Comparison of ENCODE assay signal across 1 cellular context in genomic region chr3:142127941-142128658, GRCh38.
TF ChIP-seq lines count a peak whose summit lies in the region.

No MANE protein-coding gene starts in this region.

TF ChIP-seq in K562, 482 proteins besides CTCF, POLR2A, EP300 and RAD21:
- no peak for TF ChIP-seq CEBPZ (IDR thresholded peaks at IDR 0.05; ENCODE audit: borderline replicate concordance, low read depth, low read length)
- TF ChIP-seq SPI1 (IDR thresholded peaks at IDR 0.05; ENCODE audit: borderline replicate concordance, low read depth, low read length) = no peak
- no peak for TF ChIP-seq KLF6 (CRISPR knock-in tag; IDR thresholded peaks at IDR 0.05; ENCODE audit: borderline replicate concordance)
- TF ChIP-seq ELF1 (tag; IDR thresholded peaks at IDR 0.05) = no peak
- no peak for TF ChIP-seq ELK3 (CRISPR knock-in tag; IDR thresholded peaks at IDR 0.05)
- TF ChIP-seq E2F1 (CRISPR knock-in tag; IDR thresholded peaks at IDR 0.05) = no peak
- TF ChIP-seq CBX5 (IDR thresholded peaks at IDR 0.05; ENCODE audit: borderline replicate concordance, low read depth) = no peak
- no peak for TF ChIP-seq TSHZ1 (CRISPR knock-in tag; IDR thresholded peaks at IDR 0.05)
- no peak for TF ChIP-seq ZNF280A (IDR thresholded peaks at IDR 0.05; ENCODE audit: low read depth, partially characterized antibody)
- TF ChIP-seq MAZ (CRISPR knock-in tag; conservative IDR thresholded peaks at IDR 0.05 in 1 of 2, IDR thresholded peaks at IDR 0.05 in 1 of 2) = no peak
- TF ChIP-seq CSDE1 (IDR thresholded peaks at IDR 0.05) = no peak
- TF ChIP-seq USF2 (CRISPR knock-in tag; IDR thresholded peaks at IDR 0.05) = no peak
- no peak for TF ChIP-seq PPARD (CRISPR knock-in tag; IDR thresholded peaks at IDR 0.05)
- TF ChIP-seq ZBTB34 (CRISPR knock-in tag; IDR thresholded peaks at IDR 0.05) = no peak
